Comparison of ENCODE assay signal across 17 cellular contexts in the genomic region with DNA sequence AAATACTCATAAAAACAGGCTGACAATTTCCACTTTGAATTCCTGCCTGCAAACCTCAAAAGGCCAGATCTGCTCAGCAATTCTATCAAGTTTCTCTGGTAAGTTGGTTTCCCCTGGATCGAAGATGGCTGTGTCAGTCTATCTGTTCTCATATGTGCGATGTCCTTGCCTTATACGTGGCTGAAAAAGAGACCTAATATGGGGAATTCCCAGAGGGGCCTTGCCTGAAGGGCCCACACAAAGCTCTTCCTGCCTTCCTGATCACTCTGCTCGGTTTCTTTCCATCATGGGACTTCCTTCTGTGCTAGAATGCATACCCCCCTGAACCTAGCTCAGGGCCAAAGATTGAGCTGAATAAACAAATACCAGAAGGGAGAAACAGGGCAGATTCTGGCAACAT.
DNase-seq lines count a peak whose midpoint lies in the region; ATAC-seq and TF ChIP-seq lines count a peak whose summit lies in the region.
"Had no signal": no experiment of that assay in that cellular context is flagged by ENCODE, and none has a peak within 500 bp of the region (broad histone marks: within the 10 kb centered on the region; RNA-seq: fewer than 3 reads in every experiment).

No MANE protein-coding gene starts in this region.

- ATAC-seq in GM18517 (IDR thresholded peaks at IDR 0.05; ENCODE audit: unreplicated experiment) (peak; percentile 56), GM21526 (IDR thresholded peaks at IDR 0.05; ENCODE audit: low FRiP score, unreplicated experiment) (peak; percentile 46), HG03460 (IDR thresholded peaks at IDR 0.05; ENCODE audit: unreplicated experiment) (peak; percentile 51), HG03196 (IDR thresholded peaks at IDR 0.05; ENCODE audit: unreplicated experiment) (no peak)
- ATAC-seq: natural killer cell had no signal

- H3K36me3 ChIP-seq in parathyroid adenoma (ENCODE audit: control insufficient read depth, insufficient read depth, low read length): no peaks in the 10 kb centered on the region
- H3K36me3 ChIP-seq: left ventricle myocardium inferior had no signal

- H3K27me3 ChIP-seq in parathyroid adenoma (ENCODE audit: control insufficient read depth, insufficient read depth, low read length): no peaks in the 10 kb centered on the region
- H3K27me3 ChIP-seq: testis had no signal

- no peak overlapping the region for H3K4me2 ChIP-seq in parathyroid adenoma (ENCODE audit: low read length)

- H3K9me3 Mint-ChIP-seq in activated T-cell treated with anti-CD3 and anti-CD28 coated beads, Interleukin-2, amount 50 U/mL, for 24 hours: no peaks in the 10 kb centered on the region
- H3K9me3 Mint-ChIP-seq: natural killer cell had no signal

- H3K4me1 Mint-ChIP-seq in activated T-cell treated with anti-CD3 and anti-CD28 coated beads, Interleukin-2, amount 50 U/mL, for 24 hours (ENCODE audit: low read depth): no peaks in the 10 kb centered on the region
- H3K4me1 Mint-ChIP-seq: natural killer cell had no signal

- H3K27ac Mint-ChIP-seq in activated T-cell treated with anti-CD3 and anti-CD28 coated beads, Interleukin-2, amount 50 U/mL, for 24 hours: no peak overlapping the region
- H3K27ac Mint-ChIP-seq: natural killer cell had no signal

- peaks cover 47% of the 10 kb centered on the region for H3K27me3 Mint-ChIP-seq in activated T-cell treated with anti-CD3 and anti-CD28 coated beads, Interleukin-2, amount 50 U/mL, for 24 hours

- no peak overlapping the region for H3K4me3 ChIP-seq in parathyroid adenoma (ENCODE audit: low read depth, low read length)
- H3K4me3 ChIP-seq: left ventricle myocardium inferior, testis had no signal

- no peaks in the 10 kb centered on the region for H3K79me2 ChIP-seq in parathyroid adenoma

- no peak for TF ChIP-seq CTCF in parathyroid adenoma (IDR thresholded peaks at IDR 0.05)

- H3K9ac ChIP-seq in parathyroid adenoma: no peak overlapping the region

- H3K4me1 ChIP-seq in parathyroid adenoma: peaks cover 4% of the 10 kb centered on the region
- H3K4me1 ChIP-seq: left ventricle myocardium inferior, testis had no signal

- H3K4me3 Mint-ChIP-seq in activated T-cell treated with anti-CD3 and anti-CD28 coated beads, Interleukin-2, amount 50 U/mL, for 24 hours: no peak overlapping the region
- H3K4me3 Mint-ChIP-seq: natural killer cell had no signal

- H3K9me3 ChIP-seq in parathyroid adenoma (ENCODE audit: control insufficient read depth, low read length): no peaks in the 10 kb centered on the region
- H3K9me3 ChIP-seq: left ventricle myocardium inferior, testis had no signal

- DNase-seq in Ammon's horn (ENCODE audit: low spot score): no peak
- no peak for DNase-seq in activated T-cell treated with anti-CD3 and anti-CD28 coated beads, Interleukin-2, amount 50 U/mL, for 24 hours
- DNase-seq in OCI-M2 (lab: John Stamatoyannopoulos, UW; ENCODE audit: unreplicated experiment): no peak
- DNase-seq: amygdala, hippocampal formation, left ventricle myocardium inferior, natural killer cell, NCI-H1436 treated with DMSO at 0.1 percent for 48 hours, NCI-H526, SHP77 treated with DMSO at 0.1 percent for 48 hours, testis had no signal

- no peaks in the 10 kb centered on the region for H3K36me3 Mint-ChIP-seq in activated T-cell treated with anti-CD3 and anti-CD28 coated beads, Interleukin-2, amount 50 U/mL, for 24 hours (ENCODE audit: low read depth)
- H3K36me3 Mint-ChIP-seq: natural killer cell had no signal

- no peak overlapping the region for H3K27ac ChIP-seq in parathyroid adenoma
- H3K27ac ChIP-seq: left ventricle myocardium inferior, testis, VCaP had no signal

- H2AFZ ChIP-seq in parathyroid adenoma: peak overlapping the region; percentile 63
